In genomic region chr5:179488464-179488863, GRCh38 we compare ENCODE assay signal across 14 cellular contexts.
"Had no signal": no experiment of that assay in that cellular context is flagged by ENCODE, and none has a peak within 500 bp of the region (broad histone marks: within the 10 kb centered on the region; RNA-seq: fewer than 3 reads in every experiment).

No MANE protein-coding gene starts in this region.

- H3K9me3 ChIP-seq: tibial artery, uterus had no signal

- H3K27me3 ChIP-seq: uterus had no signal

- H3K27ac ChIP-seq: dorsolateral prefrontal cortex, tibial artery, uterus had no signal

- H3K4me3 ChIP-seq: dorsolateral prefrontal cortex, tibial artery, uterus had no signal

- H3K4me1 ChIP-seq: tibial artery, uterus had no signal

- DNase-seq: activated CD4-positive, alpha-beta T cell treated with anti-CD3 and anti-CD28 coated beads for 36 hours; activated CD8-positive, alpha-beta T cell treated with anti-CD3 and anti-CD28 coated beads for 36 hours; activated naive CD4-positive, alpha-beta T cell; activated naive CD8-positive, alpha-beta T cell treated with anti-CD3 and anti-CD28 coated beads for 36 hours; activated T-cell treated with anti-CD3 and anti-CD28 coated beads, Interleukin-2, amount 50 U/mL, for 1 hour; dorsolateral prefrontal cortex; left colon; midbrain; stimulated activated CD4-positive, alpha-beta T cell treated with anti-CD3 and anti-CD28 coated beads, Interleukin-2, amount 100 ng/mL, for 24 hours; stimulated activated naive CD4-positive, alpha-beta T cell treated with Interleukin-2 at 50 U/mL for 16 hours; tibial artery; uterus had no signal

- ATAC-seq: activated CD4-positive, alpha-beta T cell treated with anti-CD3 and anti-CD28 coated beads for 36 hours; activated CD8-positive, alpha-beta T cell treated with anti-CD3 and anti-CD28 coated beads for 36 hours; activated T-helper 17 cell treated with anti-CD3 and anti-CD28 coated beads, Interleukin-2, amount 50 U/mL, for 72 hours; left colon; WTC11 had no signal

- H3K36me3 ChIP-seq: tibial artery, uterus had no signal
